In the genomic region with DNA sequence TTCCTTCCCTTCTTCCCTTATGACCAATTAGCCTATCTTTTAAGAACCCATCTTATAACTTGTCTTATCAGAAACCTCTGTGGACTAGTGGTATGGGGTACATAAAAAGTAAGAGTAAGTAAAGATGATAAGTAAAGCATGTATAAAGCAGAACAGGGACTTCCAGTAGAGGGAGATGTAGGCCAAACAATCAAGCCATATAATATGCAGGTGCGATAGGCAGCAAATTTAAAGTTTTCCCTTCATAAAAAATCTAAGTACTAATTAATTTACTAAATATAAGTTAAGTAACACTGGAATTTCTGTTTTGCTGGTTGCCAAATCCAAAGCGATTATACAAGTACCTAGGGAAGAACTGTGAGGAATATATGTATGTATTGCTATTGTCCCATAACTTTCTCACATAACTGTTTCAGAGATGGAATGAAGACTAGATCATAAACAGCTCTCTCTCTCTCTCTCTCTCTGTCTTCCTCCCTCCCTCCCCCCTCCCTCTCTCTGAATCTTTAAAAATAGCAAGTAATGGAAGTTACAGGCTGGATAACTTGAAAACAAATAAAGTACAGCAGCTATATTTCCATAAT, we compare ENCODE assay signal across 8 cellular contexts. TPM values are rescaled to one million over a fixed set of nuclear protein-coding genes. Genes with fewer than 3 reads are reported as not detected.
DNase-seq lines count a peak whose midpoint lies in the region; ATAC-seq and TF ChIP-seq lines count a peak whose summit lies in the region.

No MANE protein-coding gene starts in this region.

- no peak overlapping the region for H3K4me3 ChIP-seq in BE2C (ENCODE audit: low read depth, low read length)
- H3K4me3 ChIP-seq in tibial artery = no peak overlapping the region

- TF ChIP-seq CTCF in BE2C (IDR thresholded peaks at IDR 0.05; ENCODE audit: low read depth, low read length) = peak; percentile 61
- peak in 1 of 2 experiments; percentile 12 for TF ChIP-seq CTCF in tibial artery (IDR thresholded peaks at IDR 0.05)

- intact Hi-C loops in tibial artery (cut with DNase I; ENCODE audit: low total_unique reads) = no loop called here

- DNase-seq in BE2C (no peak), NCI-H2171 (lab: John Stamatoyannopoulos, UW) (peak; percentile 12), dermis microvascular lymphatic vessel endothelial cell (ENCODE audit: low read depth in 2 of 2) (peak; percentile 23 to 64), superior temporal gyrus (ENCODE audit: extremely low spot score) (peak; percentile 72), NCI-H1417 treated with DMSO at 0.1 percent for 48 hours (lab: John Stamatoyannopoulos, UW) (no peak), tibial artery (no peak)
- DNase-seq in activated CD4-positive, alpha-beta T cell treated with anti-CD3 and anti-CD28 coated beads for 1 hour = no peak

- peak; percentile 55 for ATAC-seq in GM19463 (IDR thresholded peaks at IDR 0.05; ENCODE audit: unreplicated experiment)

- no peaks in the 10 kb centered on the region; the same call in 1 of the 2 replicates for H3K9me3 ChIP-seq in BE2C
- H3K9me3 ChIP-seq in tibial artery = no peaks in the 10 kb centered on the region

- no peak overlapping the region for H3K27ac ChIP-seq in tibial artery

- no peaks in the 10 kb centered on the region for H3K36me3 ChIP-seq in BE2C
- peaks cover 0 to 11% (median 10%) of the 10 kb centered on the region in 3 donors for H3K36me3 ChIP-seq in tibial artery

- H3K4me1 ChIP-seq in BE2C (no peaks in the 10 kb centered on the region), tibial artery (no peaks in the 10 kb centered on the region)

- H3K27me3 ChIP-seq in BE2C = no peaks in the 10 kb centered on the region
- H3K27me3 ChIP-seq in tibial artery = no peaks in the 10 kb centered on the region

RNA-seq across cellular contexts. Expression of a gene that starts 25.7 kb away (rescaled TPM):
- 1.6 TPM for polyA plus RNA-seq in BE2C (2012; ENCODE audit: insufficient read depth, insufficient read length, low read depth)
- 8.9 and 10.1 TPM in 2 replicates for total RNA-seq in dermis microvascular lymphatic vessel endothelial cell

RNA-seq across cellular contexts. Expression of a gene that starts 25.8 kb away (rescaled TPM):
- polyA plus RNA-seq in BE2C (2012; ENCODE audit: insufficient read depth, insufficient read length, low read depth) = 102 TPM
- total RNA-seq in dermis microvascular lymphatic vessel endothelial cell = 26.0 and 26.1 TPM in 2 replicates

Comparison
In these comparisons a context has a peak if more than half of its experiments do, and no peak if none do; other contexts are left out.
1. DNase-seq: peak in NCI-H2171 (single experiment), dermis microvascular lymphatic vessel endothelial cell (2 of 2) and superior temporal gyrus (single experiment); none in BE2C (single experiment), activated CD4-positive, alpha-beta T cell treated with anti-CD3 and anti-CD28 coated beads for 1 hour (single experiment), NCI-H1417 treated with DMSO at 0.1 percent for 48 hours (single experiment) and tibial artery (0 of 2).